ENCODE assay signal across 17 cellular contexts in genomic region chr17:45451131-45451530, GRCh38. TPM values are rescaled to one million over a fixed set of nuclear protein-coding genes. Genes with fewer than 3 reads are reported as not detected.
DNase-seq lines count a peak whose midpoint lies in the region; ATAC-seq, FAIRE-seq and TF ChIP-seq lines count a peak whose summit lies in the region.
"Had no signal": no experiment of that assay in that cellular context is flagged by ENCODE, and none has a peak within 500 bp of the region (broad histone marks: within the 10 kb centered on the region; RNA-seq: fewer than 3 reads in every experiment).

No MANE protein-coding gene starts in this region.

- no peak overlapping the region for H4K91ac ChIP-seq in H1 (replicated peaks; ENCODE audit: insufficient read length, low read length)

- H4K20me1 ChIP-seq in H1 (replicated peaks in 1 of 2; ENCODE audit: control insufficient read depth in 1 of 2, insufficient read depth in 2 of 2, low read length in 2 of 2) = no peaks in the 10 kb centered on the region

- no peak overlapping the region for H3K14ac ChIP-seq in H1 (ENCODE audit: insufficient read length)

- TF ChIP-seq EP300 in H1 (IDR thresholded peaks at IDR 0.05; ENCODE audit: borderline replicate concordance in 1 of 2, low read depth in 2 of 2, low read length in 2 of 2) = no peak

- no peak overlapping the region for H2BK120ac ChIP-seq in H1 (replicated peaks; ENCODE audit: low read depth, low read length)

- 86% methylated on average over 8 of the region's 8 CpGs; no CpG with 5 or more reads in 1 of the 2 experiments for WGBS in H1 (ENCODE audit: extremely low coverage in 1 of 2, insufficient coverage in 1 of 2, insufficient read length in 1 of 2, insufficient replicate concordance in 2 of 2, low coverage in 1 of 2, low lambda C conversion rate in 2 of 2, missing lambda C conversion rate in 1 of 2), 2 experiments

- intact Hi-C loops in Right ventricle myocardium inferior (cut with DNase I) (no loop called here), Right ventricle myocardium superior (cut with DNase I) (no loop called here), gastrocnemius medialis (cut with DNase I; ENCODE audit: low total_unique reads) (no loop called here), breast epithelium (cut with DNase I; ENCODE audit: low total_unique reads) (no loop called here)

- H3K4me1 ChIP-seq in H1 (replicated peaks in 1 of 4; ENCODE audit: control insufficient read depth in 3 of 4, insufficient read depth in 4 of 4, low read length in 3 of 4) (no peaks in the 10 kb centered on the region), gastrocnemius medialis (peaks cover 0 to 8% of the 10 kb centered on the region in 2 donors), breast epithelium (no peaks in the 10 kb centered on the region)

- no peak for FAIRE-seq in H1 (lab: Jason Lieb, UNC)

- in situ Hi-C loops in gastrocnemius medialis (cut with MboI; ENCODE audit: low sequenced_read_pairs in 4 of 4) = no loop called here

- H2BK20ac ChIP-seq in H1 (ENCODE audit: low read length) = no peak overlapping the region

- no peak overlapping the region for H2BK15ac ChIP-seq in H1 (ENCODE audit: low read length)

- peak overlapping the region in 1 of 2 donors; percentile 67 for H3K4me3 Mint-ChIP-seq in stimulated activated naive B cell treated with anti-CD40 and anti-IgM and Interleukin-4, amounts not matched to agents 10 μg/mL and 1 μg/mL and 100 μg/mL, for 72 hours
- H3K4me3 Mint-ChIP-seq: activated naive CD4-positive, alpha-beta T cell treated with anti-CD3 and anti-CD28 coated beads, Interleukin-2, amount 10 ng/mL, durations not matched to agents 7 days and 5 days; CD4-positive, alpha-beta memory T cell; nephron; T-cell had no signal

- no peak overlapping the region for H3K56ac ChIP-seq in H1 (replicated peaks; ENCODE audit: insufficient read length, low read depth, low read length)

- no peak overlapping the region for H3K4me3 ChIP-seq in H1 (ENCODE audit: extremely low read depth in 1 of 4, insufficient read depth in 2 of 4, low read depth in 3 of 4, low read length in 4 of 4)
- H3K4me3 ChIP-seq in gastrocnemius medialis = no peak overlapping the region
- H3K4me3 ChIP-seq in breast epithelium = no peak overlapping the region
- H3K4me3 ChIP-seq: body of pancreas, GM23248 had no signal

- H3K18ac ChIP-seq in H1 (ENCODE audit: extremely low read depth, low read length) = no peak overlapping the region

- no peaks in the 10 kb centered on the region for H3K9me3 Mint-ChIP-seq in stimulated activated naive B cell treated with anti-CD40 and anti-IgM and Interleukin-4, amounts not matched to agents 10 μg/mL and 1 μg/mL and 100 μg/mL, for 72 hours
- H3K9me3 Mint-ChIP-seq: activated naive CD4-positive, alpha-beta T cell treated with anti-CD3 and anti-CD28 coated beads, Interleukin-2, amount 10 ng/mL, durations not matched to agents 7 days and 5 days; CD4-positive, alpha-beta memory T cell; nephron; T-cell had no signal

- H3K27me3 ChIP-seq in H1 (replicated peaks in 1 of 4; ENCODE audit: control insufficient read depth in 3 of 4, extremely low read depth in 1 of 4, insufficient read depth in 3 of 4, low read length in 3 of 4) (no peaks in the 10 kb centered on the region), gastrocnemius medialis (no peaks in the 10 kb centered on the region), breast epithelium (no peaks in the 10 kb centered on the region)
- H3K27me3 ChIP-seq: body of pancreas had no signal

- TF ChIP-seq RAD21 in H1 (IDR thresholded peaks at IDR 0.05 in 1 of 2, conservative IDR thresholded peaks at IDR 0.05 in 1 of 2; ENCODE audit: low read depth in 2 of 2, low read length in 2 of 2) = no peak; a peak in 1 of 4 replicates

- ATAC-seq in Right ventricle myocardium inferior = no peak
- no peak for ATAC-seq in Right ventricle myocardium superior (ENCODE audit: poor library complexity)
- ATAC-seq in stimulated activated naive B cell treated with anti-CD40 and anti-IgM and Interleukin-4, amounts not matched to agents 10 μg/mL and 1 μg/mL and 100 μg/mL, for 72 hours (replicated peaks) = peak; percentile 30 to 41
- ATAC-seq in gastrocnemius medialis = no peak
- ATAC-seq: body of pancreas had no signal

- DNase-seq in Right ventricle myocardium inferior (ENCODE audit: missing footprints) (peak; percentile 14), Right ventricle myocardium superior (no peak), NAMALWA (ENCODE audit: low spot score) (peak; percentile 51), H1 (ENCODE audit: low read depth in 1 of 2, low spot score in 2 of 2) (no peak), gastrocnemius medialis (no peak), NCI-H2196 (lab: John Stamatoyannopoulos, UW; ENCODE audit: unreplicated experiment) (no peak), breast epithelium (ENCODE audit: low spot score in 2 of 2) (no peak)
- DNase-seq in stimulated activated naive B cell treated with anti-CD40 and anti-IgM and Interleukin-4, amounts not matched to agents 10 μg/mL and 1 μg/mL and 100 μg/mL, for 72 hours = no peak
- DNase-seq: activated naive CD4-positive, alpha-beta T cell treated with anti-CD3 and anti-CD28 coated beads, Interleukin-2, amount 10 ng/mL, durations not matched to agents 7 days and 5 days; body of pancreas; CD4-positive, alpha-beta memory T cell; effector CD8-positive, alpha-beta T cell; GM23248; NCI-H1417; NCI-H446; T-cell had no signal

- CTCF ChIA-PET in H1 (lab: Charles Lee; ENCODE audit: partially characterized antibody) = interaction anchor here (0.9 kb wide), 1 partner anchor 11 kb away, joined by 3 read pairs; no protein-coding TSS in a partner anchor

- no peaks in the 10 kb centered on the region for H3K79me2 ChIP-seq in H1 (ENCODE audit: control insufficient read depth in 1 of 2, insufficient read depth in 2 of 2, low read length in 2 of 2)

- no peak overlapping the region for H2BK5ac ChIP-seq in H1 (ENCODE audit: low read depth, low read length)

- H2AFZ ChIP-seq in H1 (ENCODE audit: low read length) = no peak overlapping the region
- H2AFZ ChIP-seq: GM23248 had no signal

- H4K5ac ChIP-seq in H1 (ENCODE audit: insufficient read length, low read depth, low read length) = no peak overlapping the region

- H3K27ac ChIP-seq in H1 (ENCODE audit: low read depth, low read length) (no peak overlapping the region), gastrocnemius medialis (no peak overlapping the region), breast epithelium (no peak overlapping the region)
- H3K27ac ChIP-seq: body of pancreas, GM23248 had no signal

- no peak overlapping the region for H2AK5ac ChIP-seq in H1 (ENCODE audit: low read depth, low read length)

- TF ChIP-seq CTCF in H1 (IDR thresholded peaks at IDR 0.05; ENCODE audit: control extremely low read depth in 1 of 3, insufficient read depth in 1 of 3, low read depth in 1 of 3, low read length in 3 of 3) (peak; percentile 16 to 59 (median 25); a peak in 3 of 4 replicates), gastrocnemius medialis (IDR thresholded peaks at IDR 0.05 in 4 of 5, conservative IDR thresholded peaks at IDR 0.05 in 1 of 5) (no peak), breast epithelium (IDR thresholded peaks at IDR 0.05) (no peak)

- no peaks in the 10 kb centered on the region for H3K27me3 Mint-ChIP-seq in stimulated activated naive B cell treated with anti-CD40 and anti-IgM and Interleukin-4, amounts not matched to agents 10 μg/mL and 1 μg/mL and 100 μg/mL, for 72 hours
- H3K27me3 Mint-ChIP-seq: activated naive CD4-positive, alpha-beta T cell treated with anti-CD3 and anti-CD28 coated beads, Interleukin-2, amount 10 ng/mL, durations not matched to agents 7 days and 5 days; CD4-positive, alpha-beta memory T cell; T-cell had no signal

- H3K4me2 ChIP-seq in H1 (ENCODE audit: insufficient read depth in 1 of 2, low read depth in 2 of 2, low read length in 2 of 2) = no peak overlapping the region

- no peak overlapping the region for H3K23ac ChIP-seq in H1 (ENCODE audit: insufficient read length)

- POLR2A ChIA-PET in H1 (lab: Charles Lee; ENCODE audit: partially characterized antibody) = no interaction called here

- peaks cover 39 to 48% of the 10 kb centered on the region in 2 donors for H3K36me3 Mint-ChIP-seq in stimulated activated naive B cell treated with anti-CD40 and anti-IgM and Interleukin-4, amounts not matched to agents 10 μg/mL and 1 μg/mL and 100 μg/mL, for 72 hours

- no peak overlapping the region for H3K4ac ChIP-seq in H1 (replicated peaks; ENCODE audit: insufficient read length, low read depth, low read length)

- peaks cover 9% of the 10 kb centered on the region; the same call in 1 of the 2 replicates for H3K23me2 ChIP-seq in H1 (ENCODE audit: low read depth, low read length)

- no peaks in the 10 kb centered on the region for H3K9me3 ChIP-seq in H1 (ENCODE audit: insufficient read depth in 2 of 2, low read depth in 1 of 2, low read length in 1 of 2)
- H3K9me3 ChIP-seq in gastrocnemius medialis = no peaks in the 10 kb centered on the region
- H3K9me3 ChIP-seq in breast epithelium = no peaks in the 10 kb centered on the region
- H3K9me3 ChIP-seq: body of pancreas had no signal

- H3K9ac ChIP-seq in H1 (replicated peaks in 1 of 4; ENCODE audit: extremely low read depth in 1 of 4, low read depth in 3 of 4, low read length in 3 of 4) = no peak overlapping the region
- H3K9ac ChIP-seq: GM23248 had no signal

- TF ChIP-seq POLR2A in H1 (IDR thresholded peaks at IDR 0.05; ENCODE audit: control extremely low read depth in 1 of 2, low read depth in 2 of 2, low read length in 2 of 2) (no peak), gastrocnemius medialis (IDR thresholded peaks at IDR 0.05) (no peak), breast epithelium (IDR thresholded peaks at IDR 0.05) (no peak)

- peaks cover 16 to 21% of the 10 kb centered on the region in 2 donors for H3K4me1 Mint-ChIP-seq in stimulated activated naive B cell treated with anti-CD40 and anti-IgM and Interleukin-4, amounts not matched to agents 10 μg/mL and 1 μg/mL and 100 μg/mL, for 72 hours
- H3K4me1 Mint-ChIP-seq: nephron had no signal

- H3K36me3 ChIP-seq in H1 (ENCODE audit: control insufficient read depth in 2 of 4, insufficient read depth in 4 of 4, low read length in 3 of 4) (no peaks in the 10 kb centered on the region), gastrocnemius medialis (peaks cover 0 to 21% of the 10 kb centered on the region in 2 donors), breast epithelium (no peaks in the 10 kb centered on the region)

- no peak overlapping the region for H4K8ac ChIP-seq in H1 (ENCODE audit: extremely low read depth, insufficient read depth, low read length)

- H2BK12ac ChIP-seq in H1 (ENCODE audit: low read depth, low read length) = no peak overlapping the region

- H3K27ac Mint-ChIP-seq in stimulated activated naive B cell treated with anti-CD40 and anti-IgM and Interleukin-4, amounts not matched to agents 10 μg/mL and 1 μg/mL and 100 μg/mL, for 72 hours = peak overlapping the region; percentile 59
- H3K27ac Mint-ChIP-seq: activated naive CD4-positive, alpha-beta T cell treated with anti-CD3 and anti-CD28 coated beads, Interleukin-2, amount 10 ng/mL, durations not matched to agents 7 days and 5 days; CD4-positive, alpha-beta memory T cell; nephron; T-cell had no signal

- no peaks in the 10 kb centered on the region for H3K79me1 ChIP-seq in H1 (ENCODE audit: low read depth, low read length)

RNA-seq across cellular contexts. Expression of gene ARHGAP27, which starts 18.5 kb away (rescaled TPM):
- 34.4 TPM for total RNA-seq in Right ventricle myocardium inferior
- total RNA-seq in Right ventricle myocardium superior = 30.4 TPM
- 13.1 TPM in 2 replicates for total RNA-seq in H1 (2021; fragmentation: NEBNext Ultra II Directional; extraction: Animal tissue kit (Norgen Biotek cat#: 25700))
- polyA plus RNA-seq in H1 (2011; rRNA removed) = 11.6 and 15.9 TPM in 2 replicates
- 13.4 TPM for polyA plus RNA-seq in H1 (2011; cell fraction: cytosol; rRNA removed)
- 66.8 TPM for polyA plus RNA-seq in H1 (2011; cell fraction: nucleus; rRNA removed)
- 6.8 to 13.4 TPM (median 10.4 TPM) in 4 replicates for polyA plus RNA-seq in H1 (2012, experiment 1 of 2)
- 6.8 TPM for polyA plus RNA-seq in H1 (2012, experiment 2 of 2)
- polyA plus RNA-seq in H1 (2013, experiment 1 of 2) = 9.3 TPM
- 8.6 TPM for polyA plus RNA-seq in H1 (2013, experiment 2 of 2)
- 8.0 and 8.5 TPM in 2 replicates for polyA minus RNA-seq in H1 (2011; rRNA and poly(A)+ RNA removed)
- 7.2 TPM for polyA minus RNA-seq in H1 (2011; cell fraction: cytosol; rRNA and poly(A)+ RNA removed)
- 27.8 TPM for polyA minus RNA-seq in H1 (2011; cell fraction: nucleus; rRNA and poly(A)+ RNA removed)
- 1 to 10 TPM; 4.2 to 6.0 (median 5.1) TPM for total RNA-seq in gastrocnemius medialis
- total RNA-seq in breast epithelium = 10 to 100 TPM; 17.3 to 28.8 (median 17.6) TPM

RNA-seq across cellular contexts. Expression of gene PLEKHM1, which starts 39.4 kb away (rescaled TPM):
- total RNA-seq in Right ventricle myocardium inferior (26.9 TPM), Right ventricle myocardium superior (23.2 TPM), gastrocnemius medialis (10 to 100 TPM; 27.5 to 86.8 (median 31.3) TPM), breast epithelium (10 to 100 TPM; 31.5 to 49.0 (median 36.9) TPM)
- total RNA-seq in H1 (2021; fragmentation: NEBNext Ultra II Directional; extraction: Animal tissue kit (Norgen Biotek cat#: 25700)) = 17.9 and 21.9 TPM in 2 replicates
- polyA plus RNA-seq in H1 (2011; rRNA removed) = 7.6 and 15.3 TPM in 2 replicates
- 5.9 TPM for polyA plus RNA-seq in H1 (2011; cell fraction: cytosol; rRNA removed)
- polyA plus RNA-seq in H1 (2011; cell fraction: nucleus; rRNA removed) = 21.2 TPM
- polyA plus RNA-seq in H1 (2012, experiment 1 of 2) = 7.5 to 10.2 TPM (median 9.3 TPM) in 4 replicates
- polyA plus RNA-seq in H1 (2012, experiment 2 of 2) = 17.6 TPM
- 4.7 TPM for polyA plus RNA-seq in H1 (2013, experiment 1 of 2)
- 6.0 TPM for polyA plus RNA-seq in H1 (2013, experiment 2 of 2)
- 37.6 and 39.6 TPM in 2 replicates for polyA minus RNA-seq in H1 (2011; rRNA and poly(A)+ RNA removed)
- polyA minus RNA-seq in H1 (2011; cell fraction: cytosol; rRNA and poly(A)+ RNA removed) = 16.7 TPM
- polyA minus RNA-seq in H1 (2011; cell fraction: nucleus; rRNA and poly(A)+ RNA removed) = 25.6 TPM

Comparison
In these comparisons a context has a peak if more than half of its experiments do, and no peak if none do; other contexts are left out.
1. DNase-seq: peak in Right ventricle myocardium inferior (single experiment) and NAMALWA (single experiment); none in Right ventricle myocardium superior (single experiment), H1 (0 of 2), stimulated activated naive B cell treated with anti-CD40 and anti-IgM and Interleukin-4, amounts not matched to agents 10 μg/mL and 1 μg/mL and 100 μg/mL, for 72 hours (single experiment), gastrocnemius medialis (0 of 2), NCI-H2196 (single experiment) and breast epithelium (0 of 2).
2. ATAC-seq: peak in stimulated activated naive B cell treated with anti-CD40 and anti-IgM and Interleukin-4, amounts not matched to agents 10 μg/mL and 1 μg/mL and 100 μg/mL, for 72 hours (2 of 2); none in Right ventricle myocardium inferior (single experiment), Right ventricle myocardium superior (single experiment) and gastrocnemius medialis (0 of 2).
3. CTCF ChIP-seq: peak in H1 (3 of 3); none in gastrocnemius medialis (0 of 5) and breast epithelium (0 of 3).